18 cellular contexts compared by ENCODE assay signal in the genomic region with DNA sequence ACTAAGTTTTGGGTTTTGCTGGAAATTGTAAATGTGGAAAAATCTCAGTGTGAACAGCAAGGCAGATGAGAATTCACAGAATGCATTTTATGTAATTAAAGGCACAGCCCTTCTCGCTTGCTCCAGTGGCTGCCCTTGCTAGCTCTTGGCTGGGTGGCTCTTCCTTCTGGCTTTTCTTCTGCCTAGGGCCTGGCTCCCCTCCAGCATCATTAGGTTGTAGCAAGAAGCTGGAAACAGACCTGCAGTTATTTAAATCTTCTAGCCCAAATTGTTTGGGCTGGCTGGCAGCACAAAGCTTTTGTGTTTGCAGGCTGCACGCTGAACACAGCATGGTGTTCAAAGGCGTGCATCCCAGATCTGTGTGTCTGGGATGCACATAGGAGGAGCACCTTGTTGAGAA. TPM values are rescaled to one million over a fixed set of nuclear protein-coding genes. Genes with fewer than 3 reads are reported as not detected.
A peak's percentile ranks its signal among the peaks of the same experiment; 100 is the strongest.
DNase-seq lines count a peak whose midpoint lies in the region; ATAC-seq and TF ChIP-seq lines count a peak whose summit lies in the region.
"Had no signal": no experiment of that assay in that cellular context is flagged by ENCODE, and none has a peak within 500 bp of the region (broad histone marks: within the 10 kb centered on the region; RNA-seq: fewer than 3 reads in every experiment).

No MANE protein-coding gene starts in this region.

- no peaks in the 10 kb centered on the region for H3K36me3 Mint-ChIP-seq in activated naive CD8-positive, alpha-beta T cell treated with anti-CD3 and anti-CD28 coated beads for 36 hours
- H3K36me3 Mint-ChIP-seq in progenitor cell of endocrine pancreas (ENCODE audit: insufficient read depth): no peaks in the 10 kb centered on the region
- H3K36me3 Mint-ChIP-seq: mesothelial cell of epicardium had no signal

- no peaks in the 10 kb centered on the region for H3K9me3 Mint-ChIP-seq in activated naive CD8-positive, alpha-beta T cell treated with anti-CD3 and anti-CD28 coated beads for 36 hours
- no peaks in the 10 kb centered on the region for H3K9me3 Mint-ChIP-seq in progenitor cell of endocrine pancreas (ENCODE audit: low read depth)
- H3K9me3 Mint-ChIP-seq: activated T-cell treated with anti-CD3 and anti-CD28 coated beads, Interleukin-2, amount 50 U/mL, for 4 hours; mesothelial cell of epicardium had no signal

- peak; percentile 64 for ATAC-seq in sciatic nerve
- ATAC-seq: activated T-cell treated with anti-CD3 and anti-CD28 coated beads, Interleukin-2, amount 50 U/mL, for 4 hours; gastroesophageal sphincter; pancreas; PC-3 had no signal

- TF ChIP-seq CTCF in astrocyte of the cerebellum (IDR thresholded peaks at IDR 0.05; ENCODE audit: low read depth, low read length, missing control alignments) (no peak), progenitor cell of endocrine pancreas (IDR thresholded peaks at IDR 0.05; ENCODE audit: unreplicated experiment) (no peak), PC-9 (conservative IDR thresholded peaks at IDR 0.05) (no peak)

- H3K4me3 ChIP-seq in GM23248 (no peak overlapping the region), astrocyte of the cerebellum (ENCODE audit: low read depth, low read length) (no peak overlapping the region), PC-9 (no peak overlapping the region)
- H3K4me3 ChIP-seq: gastroesophageal sphincter, pancreas had no signal

- H3K27me3 ChIP-seq in GM23248 (replicated peaks; ENCODE audit: insufficient read depth) (peaks cover 4% of the 10 kb centered on the region; the same call in 1 of the 2 replicates), PC-9 (ENCODE audit: insufficient read depth, low read depth) (no peaks in the 10 kb centered on the region)
- H3K27me3 ChIP-seq: gastroesophageal sphincter, pancreas had no signal

- H3K9me2 ChIP-seq in GM23248 (ENCODE audit: insufficient read depth) (no peaks in the 10 kb centered on the region), PC-9 (ENCODE audit: insufficient read depth) (no peaks in the 10 kb centered on the region)

- CTCF ChIA-PET in PC-9 (lab: Charles Lee): no interaction called here

- H3F3A ChIP-seq in GM23248 (ENCODE audit: insufficient read depth): no peaks in the 10 kb centered on the region
- peaks cover 12% of the 10 kb centered on the region; the same call in 1 of the 2 replicates for H3F3A ChIP-seq in PC-9 (ENCODE audit: insufficient read depth, low read depth)

- WGBS in GM23248 (ENCODE audit: low coverage in 1 of 2, low lambda C conversion rate in 2 of 2, missing lambda C conversion rate in 2 of 2), 2 experiments: 17 to 28% methylated on average over 3 of the region's 3 CpGs

- H3K4me2 ChIP-seq in GM23248 (ENCODE audit: unreplicated experiment): no peak overlapping the region
- no peak overlapping the region for H3K4me2 ChIP-seq in PC-9

- H3K27ac Mint-ChIP-seq in activated naive CD8-positive, alpha-beta T cell treated with anti-CD3 and anti-CD28 coated beads for 36 hours: no peak overlapping the region
- H3K27ac Mint-ChIP-seq in progenitor cell of endocrine pancreas: no peak overlapping the region
- H3K27ac Mint-ChIP-seq: mesothelial cell of epicardium had no signal

- in situ Hi-C loops in GM23248 (cut with MboI) (no loop called here), astrocyte of the cerebellum (cut with HindIII; ENCODE audit: low sequenced_read_pairs) (no loop called here)

- H3K36me3 ChIP-seq in GM23248 (ENCODE audit: low read depth) (no peaks in the 10 kb centered on the region), PC-9 (ENCODE audit: low read depth) (peaks cover 5% of the 10 kb centered on the region; the same call in 1 of the 2 replicates)
- H3K36me3 ChIP-seq: gastroesophageal sphincter, pancreas had no signal

- no TSS peak for BruUV-seq in PC-9 (replicated peaks; lab: Mats Ljungman, UMichigan)

- H3K27ac ChIP-seq in GM23248: no peak overlapping the region
- no peak overlapping the region for H3K27ac ChIP-seq in PC-9
- H3K27ac ChIP-seq: gastroesophageal sphincter, pancreas had no signal

- no peaks in the 10 kb centered on the region for H3K9me3 ChIP-seq in GM23248 (ENCODE audit: low read depth)
- no peaks in the 10 kb centered on the region for H3K9me3 ChIP-seq in PC-9 (ENCODE audit: insufficient read depth, low read depth)
- H3K9me3 ChIP-seq: gastroesophageal sphincter, pancreas had no signal

- POLR2A ChIA-PET in PC-9 (lab: Charles Lee; ENCODE audit: unreplicated experiment): no interaction called here

- no peak overlapping the region for H2AFZ ChIP-seq in GM23248
- no peak overlapping the region for H2AFZ ChIP-seq in PC-9

- intact Hi-C loops in sciatic nerve (cut with DNase I) (no loop called here), PC-9 (cut with micrococcal nuclease; ENCODE audit: unreplicated experiment) (no loop called here)

- DNase-seq in GM23248 (peak; percentile 7), astrocyte of the cerebellum (ENCODE audit: low read depth) (peak; percentile 27), hypothalamus (lab: John Stamatoyannopoulos, UW) (peak in 31 of 51 donors; percentile 6 to 66 (median 35)), sciatic nerve (ENCODE audit: low spot score) (peak; percentile 63), progenitor cell of endocrine pancreas (ENCODE audit: low spot score, unreplicated experiment) (no peak), activated gamma-delta T cell (lab: John Stamatoyannopoulos, UW) (no peak), PC-9 (no peak)
- no peak for DNase-seq in activated naive CD8-positive, alpha-beta T cell treated with anti-CD3 and anti-CD28 coated beads for 36 hours
- DNase-seq: activated CD4-positive, alpha-beta T cell treated with anti-CD3 and anti-CD28 coated beads, Interleukin-2, amount 50 U/mL, for 48 hours; activated T-cell treated with anti-CD3 and anti-CD28 coated beads, Interleukin-2, amount 50 U/mL, for 4 hours; AML-193; DND-41; Kasumi-1; NCI-H524 treated with DMSO at 0.1 percent for 48 hours; pancreas; PC-3 had no signal

- no peaks in the 10 kb centered on the region for H3K27me3 Mint-ChIP-seq in activated naive CD8-positive, alpha-beta T cell treated with anti-CD3 and anti-CD28 coated beads for 36 hours
- H3K27me3 Mint-ChIP-seq in progenitor cell of endocrine pancreas: peaks cover 3% of the 10 kb centered on the region

- no peak overlapping the region for H3K9ac ChIP-seq in GM23248

- H3K4me1 Mint-ChIP-seq in activated naive CD8-positive, alpha-beta T cell treated with anti-CD3 and anti-CD28 coated beads for 36 hours: no peaks in the 10 kb centered on the region
- peaks cover 7% of the 10 kb centered on the region for H3K4me1 Mint-ChIP-seq in progenitor cell of endocrine pancreas (ENCODE audit: low read depth)

- H3K4me3 Mint-ChIP-seq in activated naive CD8-positive, alpha-beta T cell treated with anti-CD3 and anti-CD28 coated beads for 36 hours: no peak overlapping the region
- H3K4me3 Mint-ChIP-seq in progenitor cell of endocrine pancreas (ENCODE audit: low read depth): no peak overlapping the region
- H3K4me3 Mint-ChIP-seq: activated T-cell treated with anti-CD3 and anti-CD28 coated beads, Interleukin-2, amount 50 U/mL, for 4 hours; mesothelial cell of epicardium had no signal

- H4K20me1 ChIP-seq in GM23248 (ENCODE audit: insufficient read depth) (no peaks in the 10 kb centered on the region), PC-9 (ENCODE audit: insufficient read depth) (no peaks in the 10 kb centered on the region)

- H3K4me1 ChIP-seq in GM23248 (ENCODE audit: insufficient read depth) (no peaks in the 10 kb centered on the region), PC-9 (replicated peaks; ENCODE audit: insufficient read depth) (peaks cover 37% of the 10 kb centered on the region)
- H3K4me1 ChIP-seq: pancreas had no signal

- H3K79me2 ChIP-seq in GM23248 (ENCODE audit: insufficient read depth): no peaks in the 10 kb centered on the region
- H3K79me2 ChIP-seq in PC-9 (ENCODE audit: low read depth): peaks cover 12% of the 10 kb centered on the region; the same call in 1 of the 2 replicates

RNA-seq across cellular contexts. Expression of gene LIMCH1, which starts 56.5 kb away (rescaled TPM):
- total RNA-seq in GM23248 (2014; rRNA removed; shearing (Covaris generic)): 17.4 and 28.5 TPM in 2 replicates
- polyA plus RNA-seq in GM23248 (2016; fragmentation: Nextera tagmentation; extraction: Ambion mirVana): 22.2 and 25.8 TPM in 2 replicates
- total RNA-seq in sciatic nerve (195 TPM), progenitor cell of endocrine pancreas (12.7 and 19.4 TPM in 2 replicates), PC-9 (2021) (252 and 339 TPM in 2 replicates)
- total RNA-seq in activated naive CD8-positive, alpha-beta T cell treated with anti-CD3 and anti-CD28 coated beads for 36 hours: not detected

Comparison
In these comparisons a context has a peak if more than half of its experiments do, and no peak if none do; other contexts are left out.
1. DNase-seq: peak in GM23248 (single experiment), astrocyte of the cerebellum (single experiment), hypothalamus (31 of 51) and sciatic nerve (single experiment); none in activated naive CD8-positive, alpha-beta T cell treated with anti-CD3 and anti-CD28 coated beads for 36 hours (single experiment), progenitor cell of endocrine pancreas (single experiment), activated gamma-delta T cell (single experiment) and PC-9 (0 of 2).
2. RNA of gene LIMCH1, which starts 56.5 kb away (total RNA-seq): 252 to 339 TPM in PC-9, 195 TPM in sciatic nerve (single experiment), 17.4 to 28.5 TPM in GM23248 and 12.7 to 19.4 TPM in progenitor cell of endocrine pancreas; not detected in activated naive CD8-positive, alpha-beta T cell treated with anti-CD3 and anti-CD28 coated beads for 36 hours; every median in the first group is over 10 times any median in the second.